Comparison of ENCODE assay signal across 20 cellular contexts in the genomic region with DNA sequence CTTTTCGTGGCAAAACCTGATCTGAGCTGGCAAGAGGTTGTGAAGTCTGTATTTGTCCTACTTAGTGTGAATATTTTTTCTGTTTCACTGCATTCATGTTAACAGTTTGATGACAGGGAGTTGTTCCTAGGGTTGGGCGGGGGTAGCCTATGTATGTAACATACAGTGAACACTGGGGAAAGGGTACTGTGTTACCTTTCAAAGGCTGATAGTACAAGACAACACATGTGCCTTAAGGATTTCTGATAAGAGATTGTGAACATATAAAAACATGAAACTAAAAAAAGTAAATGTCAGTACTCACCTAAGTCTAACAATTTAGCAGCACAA. TPM values are rescaled to one million over a fixed set of nuclear protein-coding genes. Genes with fewer than 3 reads are reported as not detected.
DNase-seq lines count a peak whose midpoint lies in the region; ATAC-seq, FAIRE-seq and TF ChIP-seq lines count a peak whose summit lies in the region.
"Had no signal": no experiment of that assay in that cellular context is flagged by ENCODE, and none has a peak within 500 bp of the region (broad histone marks: within the 10 kb centered on the region; RNA-seq: fewer than 3 reads in every experiment).

No MANE protein-coding gene starts in this region.

- ATAC-seq in activated naive CD8-positive, alpha-beta T cell treated with anti-CD3 and anti-CD28 coated beads, Interleukin-2, amount 10 ng/mL, durations not matched to agents 7 days and 5 days (ENCODE audit: low read depth), result peak; percentile 42
- ATAC-seq in activated CD8-positive, alpha-beta T cell treated with anti-CD3 and anti-CD28 coated beads for 36 hours, result peak; percentile 10
- ATAC-seq in GM19351 (IDR thresholded peaks at IDR 0.05; ENCODE audit: unreplicated experiment), result no peak
- ATAC-seq: GM23338, Right ventricle myocardium inferior had no signal

- H3K4me3 Mint-ChIP-seq in activated naive CD8-positive, alpha-beta T cell treated with anti-CD3 and anti-CD28 coated beads, Interleukin-2, amount 10 ng/mL, durations not matched to agents 7 days and 5 days, result peak overlapping the region; percentile 65
- no peak overlapping the region for H3K4me3 Mint-ChIP-seq in activated naive CD8-positive, alpha-beta T cell treated with anti-CD3 and anti-CD28 coated beads for 36 hours
- peak overlapping the region; percentile 7 for H3K4me3 Mint-ChIP-seq in activated CD8-positive, alpha-beta T cell treated with anti-CD3 and anti-CD28 coated beads for 36 hours
- H3K4me3 Mint-ChIP-seq: GM23338 had no signal

- no peak for TF ChIP-seq CTCF in activated CD8-positive, alpha-beta T cell treated with anti-CD3 and anti-CD28 coated beads for 36 hours (IDR thresholded peaks at IDR 0.05)

- intact Hi-C loops in activated CD8-positive, alpha-beta T cell treated with anti-CD3 and anti-CD28 coated beads for 36 hours (cut with micrococcal nuclease), result no loop called here

- peaks cover 2% of the 10 kb centered on the region for H3K9me3 Mint-ChIP-seq in activated naive CD8-positive, alpha-beta T cell treated with anti-CD3 and anti-CD28 coated beads, Interleukin-2, amount 10 ng/mL, durations not matched to agents 7 days and 5 days
- H3K9me3 Mint-ChIP-seq in activated naive CD8-positive, alpha-beta T cell treated with anti-CD3 and anti-CD28 coated beads for 36 hours, result no peaks in the 10 kb centered on the region
- no peaks in the 10 kb centered on the region for H3K9me3 Mint-ChIP-seq in activated CD8-positive, alpha-beta T cell treated with anti-CD3 and anti-CD28 coated beads for 36 hours

- POLR2A ChIA-PET in activated naive CD8-positive, alpha-beta T cell treated with anti-CD3 and anti-CD28 coated beads, Interleukin-2, amount 10 ng/mL, durations not matched to agents 7 days and 5 days (lab: Charles Lee), result no interaction called here
- POLR2A ChIA-PET in activated CD8-positive, alpha-beta T cell treated with anti-CD3 and anti-CD28 coated beads for 36 hours (lab: Charles Lee), result no interaction called here

- peaks cover 3% of the 10 kb centered on the region for H3K27me3 Mint-ChIP-seq in activated naive CD8-positive, alpha-beta T cell treated with anti-CD3 and anti-CD28 coated beads, Interleukin-2, amount 10 ng/mL, durations not matched to agents 7 days and 5 days
- no peaks in the 10 kb centered on the region for H3K27me3 Mint-ChIP-seq in activated naive CD8-positive, alpha-beta T cell treated with anti-CD3 and anti-CD28 coated beads for 36 hours
- H3K27me3 Mint-ChIP-seq in activated CD8-positive, alpha-beta T cell treated with anti-CD3 and anti-CD28 coated beads for 36 hours, result no peaks in the 10 kb centered on the region

- no peak for FAIRE-seq in GM19239 (lab: Jason Lieb, UNC)
- FAIRE-seq: GM12878, RCC 7860 had no signal

- CTCF ChIA-PET in activated CD8-positive, alpha-beta T cell treated with anti-CD3 and anti-CD28 coated beads for 36 hours (lab: Charles Lee), result interaction anchor here (0.9 to 3.5 kb wide), 21 partner anchors 9 to 430 kb away, joined by 3 to 19 read pairs (median 4); no protein-coding TSS in a partner anchor

- H3K36me3 Mint-ChIP-seq in activated naive CD8-positive, alpha-beta T cell treated with anti-CD3 and anti-CD28 coated beads, Interleukin-2, amount 10 ng/mL, durations not matched to agents 7 days and 5 days, result peaks cover 6% of the 10 kb centered on the region
- H3K36me3 Mint-ChIP-seq in activated naive CD8-positive, alpha-beta T cell treated with anti-CD3 and anti-CD28 coated beads for 36 hours, result no peaks in the 10 kb centered on the region
- H3K36me3 Mint-ChIP-seq in activated CD8-positive, alpha-beta T cell treated with anti-CD3 and anti-CD28 coated beads for 36 hours (ENCODE audit: low read depth), result no peaks in the 10 kb centered on the region

- H3K27ac Mint-ChIP-seq in activated naive CD8-positive, alpha-beta T cell treated with anti-CD3 and anti-CD28 coated beads, Interleukin-2, amount 10 ng/mL, durations not matched to agents 7 days and 5 days, result peak overlapping the region; percentile 77
- H3K27ac Mint-ChIP-seq in activated naive CD8-positive, alpha-beta T cell treated with anti-CD3 and anti-CD28 coated beads for 36 hours, result no peak overlapping the region
- H3K27ac Mint-ChIP-seq in activated CD8-positive, alpha-beta T cell treated with anti-CD3 and anti-CD28 coated beads for 36 hours, result peak overlapping the region; percentile 47
- H3K27ac Mint-ChIP-seq: GM23338 had no signal

- H3K4me1 Mint-ChIP-seq in activated naive CD8-positive, alpha-beta T cell treated with anti-CD3 and anti-CD28 coated beads, Interleukin-2, amount 10 ng/mL, durations not matched to agents 7 days and 5 days, result peaks cover 20% of the 10 kb centered on the region
- peaks cover 28% of the 10 kb centered on the region for H3K4me1 Mint-ChIP-seq in activated naive CD8-positive, alpha-beta T cell treated with anti-CD3 and anti-CD28 coated beads for 36 hours
- H3K4me1 Mint-ChIP-seq in activated CD8-positive, alpha-beta T cell treated with anti-CD3 and anti-CD28 coated beads for 36 hours (ENCODE audit: low read depth), result peaks cover 26% of the 10 kb centered on the region
- H3K4me1 Mint-ChIP-seq: GM23338 had no signal

- DNase-seq in NCI-H2107 treated with DMSO at 0.1 percent for 48 hours (lab: John Stamatoyannopoulos, UW; ENCODE audit: unreplicated experiment) (peak; percentile 26), NCI-H2107 (lab: John Stamatoyannopoulos, UW) (no peak), NCI-H226 (no peak), GM19239 (ENCODE audit: insufficient read length, low spot score) (no peak)
- no peak for DNase-seq in activated naive CD8-positive, alpha-beta T cell treated with anti-CD3 and anti-CD28 coated beads, Interleukin-2, amount 10 ng/mL, durations not matched to agents 7 days and 5 days
- DNase-seq in activated naive CD8-positive, alpha-beta T cell treated with anti-CD3 and anti-CD28 coated beads for 36 hours, result no peak
- DNase-seq in activated CD8-positive, alpha-beta T cell treated with anti-CD3 and anti-CD28 coated beads for 36 hours, result no peak
- DNase-seq: COR-L47; DMS153; EL; MG63; NCI-H1092; NCI-H1436 treated with DMSO at 0.1 percent for 48 hours; NCI-H2029; NK-92 treated with Interleukin-12 subunit alpha and Interleukin-12 subunit beta, amount 100 ng/mL, for 24 hours had no signal

RNA-seq across cellular contexts. Expression of gene GRIP1, which starts 30.5 kb away (rescaled TPM):
- total RNA-seq in activated naive CD8-positive, alpha-beta T cell treated with anti-CD3 and anti-CD28 coated beads, Interleukin-2, amount 10 ng/mL, durations not matched to agents 7 days and 5 days, result 1 to 10 TPM in 1 of 2 experiments, under 1 TPM in 1; 0.34 to 1.8 TPM
- 1 to 10 TPM; 2.2 to 3.4 TPM for total RNA-seq in activated naive CD8-positive, alpha-beta T cell treated with anti-CD3 and anti-CD28 coated beads for 36 hours
- under 1 TPM; 0.51 to 0.61 TPM for total RNA-seq in activated CD8-positive, alpha-beta T cell treated with anti-CD3 and anti-CD28 coated beads for 36 hours
